Comparison of ENCODE assay signal across 2 cellular contexts in the genomic region with DNA sequence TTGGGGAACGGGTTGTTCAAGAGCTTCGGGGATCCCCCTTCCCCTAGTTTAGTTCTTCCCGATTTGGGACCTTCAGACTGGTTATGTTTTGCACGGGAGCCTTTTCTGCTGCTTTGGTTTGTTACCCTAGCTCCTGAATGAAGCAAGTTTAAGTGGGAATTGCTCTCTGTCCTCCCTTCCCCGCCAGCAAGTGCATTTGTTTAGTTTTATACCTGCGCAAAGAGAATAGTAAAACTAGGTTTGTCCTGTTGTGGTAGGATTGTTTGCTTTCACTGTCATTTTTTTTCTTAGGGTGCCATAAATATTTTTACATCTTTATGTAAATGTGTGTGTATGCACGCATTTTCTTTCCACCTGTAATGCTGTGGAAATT.
TF ChIP-seq lines count a peak whose summit lies in the region.

No MANE protein-coding gene starts in this region.

TF ChIP-seq in GM23338, 12 proteins besides CTCF, POLR2A, EP300 and RAD21 (continued from another document and continues in another):
- TF ChIP-seq, protein P1, sequence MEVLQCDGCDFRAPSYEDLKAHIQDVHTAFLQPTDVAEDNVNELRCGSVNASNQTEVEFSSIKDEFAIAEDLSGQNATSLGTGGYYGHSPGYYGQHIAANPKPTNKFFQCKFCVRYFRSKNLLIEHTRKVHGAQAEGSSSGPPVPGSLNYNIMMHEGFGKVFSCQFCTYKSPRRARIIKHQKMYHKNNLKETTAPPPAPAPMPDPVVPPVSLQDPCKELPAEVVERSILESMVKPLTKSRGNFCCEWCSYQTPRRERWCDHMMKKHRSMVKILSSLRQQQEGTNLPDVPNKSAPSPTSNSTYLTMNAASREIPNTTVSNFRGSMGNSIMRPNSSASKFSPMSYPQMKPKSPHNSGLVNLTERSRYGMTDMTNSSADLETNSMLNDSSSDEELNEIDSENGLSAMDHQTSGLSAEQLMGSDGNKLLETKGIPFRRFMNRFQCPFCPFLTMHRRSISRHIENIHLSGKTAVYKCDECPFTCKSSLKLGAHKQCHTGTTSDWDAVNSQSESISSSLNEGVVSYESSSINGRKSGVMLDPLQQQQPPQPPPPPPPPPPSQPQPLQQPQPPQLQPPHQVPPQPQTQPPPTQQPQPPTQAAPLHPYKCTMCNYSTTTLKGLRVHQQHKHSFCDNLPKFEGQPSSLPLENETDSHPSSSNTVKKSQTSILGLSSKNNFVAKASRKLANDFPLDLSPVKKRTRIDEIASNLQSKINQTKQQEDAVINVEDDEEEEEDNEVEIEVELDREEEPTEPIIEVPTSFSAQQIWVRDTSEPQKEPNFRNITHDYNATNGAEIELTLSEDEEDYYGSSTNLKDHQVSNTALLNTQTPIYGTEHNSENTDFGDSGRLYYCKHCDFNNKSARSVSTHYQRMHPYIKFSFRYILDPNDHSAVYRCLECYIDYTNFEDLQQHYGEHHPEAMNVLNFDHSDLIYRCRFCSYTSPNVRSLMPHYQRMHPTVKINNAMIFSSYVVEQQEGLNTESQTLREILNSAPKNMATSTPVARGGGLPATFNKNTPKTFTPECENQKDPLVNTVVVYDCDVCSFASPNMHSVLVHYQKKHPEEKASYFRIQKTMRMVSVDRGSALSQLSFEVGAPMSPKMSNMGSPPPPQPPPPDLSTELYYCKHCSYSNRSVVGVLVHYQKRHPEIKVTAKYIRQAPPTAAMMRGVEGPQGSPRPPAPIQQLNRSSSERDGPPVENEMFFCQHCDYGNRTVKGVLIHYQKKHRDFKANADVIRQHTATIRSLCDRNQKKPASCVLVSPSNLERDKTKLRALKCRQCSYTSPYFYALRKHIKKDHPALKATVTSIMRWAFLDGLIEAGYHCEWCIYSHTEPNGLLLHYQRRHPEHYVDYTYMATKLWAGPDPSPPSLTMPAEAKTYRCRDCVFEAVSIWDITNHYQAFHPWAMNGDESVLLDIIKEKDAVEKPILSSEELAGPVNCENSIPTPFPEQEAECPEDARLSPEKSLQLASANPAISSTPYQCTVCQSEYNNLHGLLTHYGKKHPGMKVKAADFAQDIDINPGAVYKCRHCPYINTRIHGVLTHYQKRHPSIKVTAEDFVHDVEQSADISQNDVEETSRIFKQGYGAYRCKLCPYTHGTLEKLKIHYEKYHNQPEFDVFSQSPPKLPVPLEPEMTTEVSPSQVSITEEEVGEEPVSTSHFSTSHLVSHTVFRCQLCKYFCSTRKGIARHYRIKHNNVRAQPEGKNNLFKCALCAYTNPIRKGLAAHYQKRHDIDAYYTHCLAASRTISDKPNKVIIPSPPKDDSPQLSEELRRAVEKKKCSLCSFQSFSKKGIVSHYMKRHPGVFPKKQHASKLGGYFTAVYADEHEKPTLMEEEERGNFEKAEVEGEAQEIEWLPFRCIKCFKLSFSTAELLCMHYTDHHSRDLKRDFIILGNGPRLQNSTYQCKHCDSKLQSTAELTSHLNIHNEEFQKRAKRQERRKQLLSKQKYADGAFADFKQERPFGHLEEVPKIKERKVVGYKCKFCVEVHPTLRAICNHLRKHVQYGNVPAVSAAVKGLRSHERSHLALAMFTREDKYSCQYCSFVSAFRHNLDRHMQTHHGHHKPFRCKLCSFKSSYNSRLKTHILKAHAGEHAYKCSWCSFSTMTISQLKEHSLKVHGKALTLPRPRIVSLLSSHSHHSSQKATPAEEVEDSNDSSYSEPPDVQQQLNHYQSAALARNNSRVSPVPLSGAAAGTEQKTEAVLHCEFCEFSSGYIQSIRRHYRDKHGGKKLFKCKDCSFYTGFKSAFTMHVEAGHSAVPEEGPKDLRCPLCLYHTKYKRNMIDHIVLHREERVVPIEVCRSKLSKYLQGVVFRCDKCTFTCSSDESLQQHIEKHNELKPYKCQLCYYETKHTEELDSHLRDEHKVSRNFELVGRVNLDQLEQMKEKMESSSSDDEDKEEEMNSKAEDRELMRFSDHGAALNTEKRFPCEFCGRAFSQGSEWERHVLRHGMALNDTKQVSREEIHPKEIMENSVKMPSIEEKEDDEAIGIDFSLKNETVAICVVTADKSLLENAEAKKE (CRISPR knock-in tag; IDR thresholded peaks at IDR 0.05): no peak
- no peak for TF ChIP-seq ZNF331 (CRISPR knock-in tag; IDR thresholded peaks at IDR 0.05; ENCODE audit: low read depth)
- no peak for TF ChIP-seq ZNF114 (CRISPR knock-in tag; IDR thresholded peaks at IDR 0.05)
- TF ChIP-seq POLR2AphosphoS5 (IDR thresholded peaks at IDR 0.05; ENCODE audit: low read depth): no peak
- TF ChIP-seq JUNB (IDR thresholded peaks at IDR 0.05; ENCODE audit: unreplicated experiment): no peak
- no peak for TF ChIP-seq STAT1 (IDR thresholded peaks at IDR 0.05; ENCODE audit: unreplicated experiment)
- TF ChIP-seq, protein P2, sequence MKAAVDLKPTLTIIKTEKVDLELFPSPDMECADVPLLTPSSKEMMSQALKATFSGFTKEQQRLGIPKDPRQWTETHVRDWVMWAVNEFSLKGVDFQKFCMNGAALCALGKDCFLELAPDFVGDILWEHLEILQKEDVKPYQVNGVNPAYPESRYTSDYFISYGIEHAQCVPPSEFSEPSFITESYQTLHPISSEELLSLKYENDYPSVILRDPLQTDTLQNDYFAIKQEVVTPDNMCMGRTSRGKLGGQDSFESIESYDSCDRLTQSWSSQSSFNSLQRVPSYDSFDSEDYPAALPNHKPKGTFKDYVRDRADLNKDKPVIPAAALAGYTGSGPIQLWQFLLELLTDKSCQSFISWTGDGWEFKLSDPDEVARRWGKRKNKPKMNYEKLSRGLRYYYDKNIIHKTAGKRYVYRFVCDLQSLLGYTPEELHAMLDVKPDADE (IDR thresholded peaks at IDR 0.05): no peak
- TF ChIP-seq CREB1 (CRISPR knock-in tag; IDR thresholded peaks at IDR 0.05; ENCODE audit: low read depth): no peak
- no peak for TF ChIP-seq EZH2 (IDR thresholded peaks at IDR 0.05; ENCODE audit: low read depth, unreplicated experiment)
- TF ChIP-seq, protein P3, sequence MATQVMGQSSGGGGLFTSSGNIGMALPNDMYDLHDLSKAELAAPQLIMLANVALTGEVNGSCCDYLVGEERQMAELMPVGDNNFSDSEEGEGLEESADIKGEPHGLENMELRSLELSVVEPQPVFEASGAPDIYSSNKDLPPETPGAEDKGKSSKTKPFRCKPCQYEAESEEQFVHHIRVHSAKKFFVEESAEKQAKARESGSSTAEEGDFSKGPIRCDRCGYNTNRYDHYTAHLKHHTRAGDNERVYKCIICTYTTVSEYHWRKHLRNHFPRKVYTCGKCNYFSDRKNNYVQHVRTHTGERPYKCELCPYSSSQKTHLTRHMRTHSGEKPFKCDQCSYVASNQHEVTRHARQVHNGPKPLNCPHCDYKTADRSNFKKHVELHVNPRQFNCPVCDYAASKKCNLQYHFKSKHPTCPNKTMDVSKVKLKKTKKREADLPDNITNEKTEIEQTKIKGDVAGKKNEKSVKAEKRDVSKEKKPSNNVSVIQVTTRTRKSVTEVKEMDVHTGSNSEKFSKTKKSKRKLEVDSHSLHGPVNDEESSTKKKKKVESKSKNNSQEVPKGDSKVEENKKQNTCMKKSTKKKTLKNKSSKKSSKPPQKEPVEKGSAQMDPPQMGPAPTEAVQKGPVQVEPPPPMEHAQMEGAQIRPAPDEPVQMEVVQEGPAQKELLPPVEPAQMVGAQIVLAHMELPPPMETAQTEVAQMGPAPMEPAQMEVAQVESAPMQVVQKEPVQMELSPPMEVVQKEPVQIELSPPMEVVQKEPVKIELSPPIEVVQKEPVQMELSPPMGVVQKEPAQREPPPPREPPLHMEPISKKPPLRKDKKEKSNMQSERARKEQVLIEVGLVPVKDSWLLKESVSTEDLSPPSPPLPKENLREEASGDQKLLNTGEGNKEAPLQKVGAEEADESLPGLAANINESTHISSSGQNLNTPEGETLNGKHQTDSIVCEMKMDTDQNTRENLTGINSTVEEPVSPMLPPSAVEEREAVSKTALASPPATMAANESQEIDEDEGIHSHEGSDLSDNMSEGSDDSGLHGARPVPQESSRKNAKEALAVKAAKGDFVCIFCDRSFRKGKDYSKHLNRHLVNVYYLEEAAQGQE (IDR thresholded peaks at IDR 0.05; ENCODE audit: unreplicated experiment): no peak

TF ChIP-seq in SK-N-SH, 30 proteins besides CTCF, POLR2A, EP300 and RAD21 (continued from another document):
- TF ChIP-seq, protein P4, sequence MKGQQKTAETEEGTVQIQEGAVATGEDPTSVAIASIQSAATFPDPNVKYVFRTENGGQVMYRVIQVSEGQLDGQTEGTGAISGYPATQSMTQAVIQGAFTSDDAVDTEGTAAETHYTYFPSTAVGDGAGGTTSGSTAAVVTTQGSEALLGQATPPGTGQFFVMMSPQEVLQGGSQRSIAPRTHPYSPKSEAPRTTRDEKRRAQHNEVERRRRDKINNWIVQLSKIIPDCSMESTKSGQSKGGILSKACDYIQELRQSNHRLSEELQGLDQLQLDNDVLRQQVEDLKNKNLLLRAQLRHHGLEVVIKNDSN (IDR thresholded peaks at IDR 0.05; ENCODE audit: borderline replicate concordance, low read depth): no peak
